ENCODE assay signal across 24 cellular contexts in the genomic region with DNA sequence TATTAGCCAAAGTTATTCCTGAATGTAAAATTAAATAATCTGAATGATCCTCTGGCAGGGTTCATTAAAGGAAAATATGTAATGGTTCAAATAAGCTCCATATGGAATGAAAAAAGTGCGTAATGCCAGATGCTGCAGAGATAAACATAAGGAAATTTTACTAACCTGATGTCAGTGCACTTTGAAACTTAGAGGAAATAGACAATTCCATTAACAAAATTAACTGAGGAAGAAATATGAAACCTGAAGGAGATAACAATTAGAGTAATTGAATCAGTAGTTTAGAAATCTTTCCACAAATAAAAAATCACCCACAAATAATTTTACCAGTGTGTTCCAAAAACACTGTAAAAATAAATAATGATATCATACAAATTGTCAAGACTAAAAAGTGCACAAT.
"Had no signal": no experiment of that assay in that cellular context is flagged by ENCODE, and none has a peak within 500 bp of the region (broad histone marks: within the 10 kb centered on the region; RNA-seq: fewer than 3 reads in every experiment).

No MANE protein-coding gene starts in this region.

- H3K27ac ChIP-seq: colonic mucosa, epithelial cell of prostate, esophagus squamous epithelium, gastrocnemius medialis, heart right ventricle, left lung, lower lobe of right lung had no signal

- H3K9me3 ChIP-seq: colonic mucosa, esophagus squamous epithelium, gastrocnemius medialis, left lung, lower lobe of right lung, mucosa of descending colon had no signal

- H3K27me3 ChIP-seq: colonic mucosa, esophagus squamous epithelium, gastrocnemius medialis, heart right ventricle, left lung had no signal

- H3K4me3 ChIP-seq: colonic mucosa, esophagus squamous epithelium, gastrocnemius medialis, heart right ventricle, left lung, lower lobe of right lung, mucosa of descending colon had no signal

- ATAC-seq: effector memory CD8-positive, alpha-beta T cell; esophagus mucosa; gastrocnemius medialis; heart right ventricle; left cardiac atrium; left lung; left ventricle myocardium superior; lower lobe of right lung; mucosa of descending colon had no signal

- DNase-seq: colonic mucosa; cortex of kidney; effector CD8-positive, alpha-beta T cell; effector memory CD8-positive, alpha-beta T cell; endodermal cell; erythroblast; esophagus squamous epithelium; foreskin fibroblast; foreskin melanocyte; gastrocnemius medialis; glutamatergic neuron; head of caudate nucleus; heart right ventricle; hippocampal formation; left cardiac atrium; left lung; left ventricle myocardium superior; lower lobe of right lung; mesenchymal stem cell; mucosa of descending colon; naive B cell had no signal

- FAIRE-seq: keratinocyte had no signal

- H3K36me3 ChIP-seq: colonic mucosa, esophagus squamous epithelium, gastrocnemius medialis, heart right ventricle, left lung, lower lobe of right lung had no signal

- H3K4me1 ChIP-seq: colonic mucosa, esophagus squamous epithelium, gastrocnemius medialis, heart right ventricle, left lung, lower lobe of right lung had no signal
